ENCODE assay signal across 7 cellular contexts in the genomic region with DNA sequence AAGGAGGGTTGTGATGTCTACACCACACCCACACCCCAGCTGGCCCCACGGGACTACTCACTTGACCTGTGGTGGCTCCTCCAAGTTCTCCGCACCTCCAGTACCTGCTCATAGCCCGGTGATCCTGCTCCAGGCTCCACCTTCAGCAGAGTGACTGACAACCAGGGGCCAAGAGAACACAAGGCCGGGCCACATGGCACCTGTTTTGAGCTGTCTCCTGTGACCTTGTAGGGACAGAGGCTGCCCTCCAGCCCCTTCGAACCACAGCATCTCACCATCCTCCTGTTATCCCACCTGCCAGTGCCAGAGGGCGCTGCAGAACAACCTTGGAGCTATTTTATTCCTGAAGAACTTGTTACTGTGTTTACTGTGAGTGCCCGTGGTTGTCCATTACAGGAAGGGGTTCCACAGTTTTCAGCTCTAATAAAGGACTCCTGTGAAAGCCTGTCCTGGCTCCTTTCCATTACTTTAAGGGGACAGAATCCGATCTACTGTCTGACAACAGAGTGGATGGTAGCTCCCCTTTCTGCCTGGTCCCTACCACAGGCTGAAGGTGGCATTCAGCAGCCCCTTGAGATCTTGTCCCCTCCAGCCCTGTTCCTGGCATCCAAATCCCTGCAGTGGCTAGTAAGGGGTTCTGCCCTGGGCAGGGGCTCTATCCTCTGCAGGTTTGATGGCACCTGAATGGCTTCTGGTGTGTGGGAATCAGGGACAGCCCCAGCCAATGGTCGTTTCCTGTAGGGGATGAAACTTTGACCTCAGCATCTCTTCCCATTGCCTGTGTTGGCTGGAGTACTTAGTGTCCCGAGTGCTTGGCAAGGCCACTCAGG. TPM values are rescaled to one million over a fixed set of nuclear protein-coding genes. Genes with fewer than 3 reads are reported as not detected.
A peak's percentile ranks its signal among the peaks of the same experiment; 100 is the strongest.
DNase-seq lines count a peak whose midpoint lies in the region; ATAC-seq and TF ChIP-seq lines count a peak whose summit lies in the region.

No MANE protein-coding gene starts in this region.

- peaks cover 8% of the 10 kb centered on the region; the same call in 1 of the 2 replicates for H3K9me3 Mint-ChIP-seq in HFFc6
- H3K9me3 Mint-ChIP-seq in activated T-helper 1 cell treated with anti-CD3 and anti-CD28 coated beads, Interleukin-12 subunit alpha, Interleukin-12 subunit beta, Interleukin-2, Interleukin-4 antibody, amounts not matched to agents 30 ng/mL and 10 ng/mL and 1 ng/mL, durations not matched to agents 14 hours and 24 hours and 36 hours: no peaks in the 10 kb centered on the region

- H3K4me3 ChIP-seq in DND-41 (ENCODE audit: low read depth in 1 of 2, low read length in 2 of 2) (no peak overlapping the region), right lobe of liver (no peak overlapping the region), tibial nerve (no peak overlapping the region)

- 6% methylated on average over 3 of the region's 10 CpGs for WGBS in right lobe of liver (ENCODE audit: insufficient coverage, low coverage, low lambda C conversion rate, missing lambda C conversion rate)
- WGBS in tibial nerve, 2 donors: 29 to 35% methylated on average over 9 to 10 of the region's 10 CpGs

- H3K27me3 Mint-ChIP-seq in HFFc6 (ENCODE audit: insufficient read depth): peaks cover 1% of the 10 kb centered on the region
- H3K27me3 Mint-ChIP-seq in activated T-helper 1 cell treated with anti-CD3 and anti-CD28 coated beads, Interleukin-12 subunit alpha, Interleukin-12 subunit beta, Interleukin-2, Interleukin-4 antibody, amounts not matched to agents 30 ng/mL and 10 ng/mL and 1 ng/mL, durations not matched to agents 14 hours and 24 hours and 36 hours (ENCODE audit: insufficient read depth): peaks cover 11% of the 10 kb centered on the region

- H2AFZ ChIP-seq in DND-41 (ENCODE audit: low read depth, low read length): 0 out of 2 replicates have a peak overlapping the region, but pooled peaks have one; percentile 27

- TF ChIP-seq EP300 in tibial nerve (IDR thresholded peaks at IDR 0.05): no peak

- DNase-seq in DND-41: peak; percentile 56
- peak; percentile 4 for DNase-seq in HFFc6
- peak; percentile 48 for DNase-seq in RKO (ENCODE audit: low spot score)
- DNase-seq in dermis blood vessel endothelial cell: peak; percentile 70
- DNase-seq in right lobe of liver: no peak
- DNase-seq in tibial nerve (ENCODE audit: low spot score in 2 of 2): peak in 1 of 2 donors; percentile 42
- DNase-seq in activated T-helper 1 cell treated with anti-CD3 and anti-CD28 coated beads, Interleukin-12 subunit alpha, Interleukin-12 subunit beta, Interleukin-2, Interleukin-4 antibody, amounts not matched to agents 30 ng/mL and 10 ng/mL and 1 ng/mL, durations not matched to agents 14 hours and 24 hours and 36 hours (ENCODE audit: low spot score): no peak

- no peaks in the 10 kb centered on the region for H3K9me3 ChIP-seq in DND-41 (ENCODE audit: insufficient read depth, low read length, severe bottlenecking)
- no peaks in the 10 kb centered on the region for H3K9me3 ChIP-seq in right lobe of liver
- H3K9me3 ChIP-seq in tibial nerve: no peaks in the 10 kb centered on the region

- no peaks in the 10 kb centered on the region for H3K4me1 ChIP-seq in DND-41 (ENCODE audit: insufficient read depth, low read length)
- no peaks in the 10 kb centered on the region for H3K4me1 ChIP-seq in right lobe of liver
- H3K4me1 ChIP-seq in tibial nerve: no peaks in the 10 kb centered on the region

- H3K27ac ChIP-seq in DND-41 (ENCODE audit: low read length): no peak overlapping the region
- no peak overlapping the region for H3K27ac ChIP-seq in right lobe of liver
- H3K27ac ChIP-seq in tibial nerve: no peak overlapping the region

- no peak overlapping the region for H3K4me2 ChIP-seq in DND-41 (ENCODE audit: insufficient read depth, low read length)

- TF ChIP-seq POLR2A in right lobe of liver (IDR thresholded peaks at IDR 0.05) (no peak), tibial nerve (IDR thresholded peaks at IDR 0.05) (no peak)

- no peaks in the 10 kb centered on the region for H3K27me3 ChIP-seq in DND-41 (ENCODE audit: insufficient read depth, low read length, poor library complexity)
- no peaks in the 10 kb centered on the region for H3K27me3 ChIP-seq in right lobe of liver
- H3K27me3 ChIP-seq in tibial nerve: no peaks in the 10 kb centered on the region

- H3K4me1 Mint-ChIP-seq in HFFc6 (ENCODE audit: low read depth): no peaks in the 10 kb centered on the region
- no peaks in the 10 kb centered on the region for H3K4me1 Mint-ChIP-seq in activated T-helper 1 cell treated with anti-CD3 and anti-CD28 coated beads, Interleukin-12 subunit alpha, Interleukin-12 subunit beta, Interleukin-2, Interleukin-4 antibody, amounts not matched to agents 30 ng/mL and 10 ng/mL and 1 ng/mL, durations not matched to agents 14 hours and 24 hours and 36 hours (ENCODE audit: low read depth)

- intact Hi-C loops in right lobe of liver (cut with DNase I): loop anchor here in 1 of 2 donors (10.0 kb wide), 1 partner anchor 56 kb away; no protein-coding TSS in a partner anchor
- intact Hi-C loops in activated T-helper 1 cell treated with anti-CD3 and anti-CD28 coated beads, Interleukin-12 subunit alpha, Interleukin-12 subunit beta, Interleukin-2, Interleukin-4 antibody, amounts not matched to agents 30 ng/mL and 10 ng/mL and 1 ng/mL, durations not matched to agents 14 hours and 24 hours and 36 hours (cut with micrococcal nuclease): loop anchor here (1.0 to 2.0 kb wide), 2 partner anchors 55 to 910 kb away; no protein-coding TSS in a partner anchor

- TF ChIP-seq CTCF in DND-41 (IDR thresholded peaks at IDR 0.05; ENCODE audit: borderline replicate concordance, extremely low read depth, low read length, poor library complexity, severe bottlenecking): peak; percentile 85
- TF ChIP-seq CTCF in HFFc6 (IDR thresholded peaks at IDR 0.05): peak; percentile 74
- TF ChIP-seq CTCF in right lobe of liver (IDR thresholded peaks at IDR 0.05): peak; percentile 45 to 73 (median 63)
- peak; percentile 35 to 71 (median 48) for TF ChIP-seq CTCF in tibial nerve (IDR thresholded peaks at IDR 0.05)

- no peaks in the 10 kb centered on the region for H3K79me2 ChIP-seq in DND-41 (ENCODE audit: insufficient read depth, low read length)

- H3K36me3 Mint-ChIP-seq in HFFc6 (ENCODE audit: low read depth): no peaks in the 10 kb centered on the region
- no peaks in the 10 kb centered on the region for H3K36me3 Mint-ChIP-seq in activated T-helper 1 cell treated with anti-CD3 and anti-CD28 coated beads, Interleukin-12 subunit alpha, Interleukin-12 subunit beta, Interleukin-2, Interleukin-4 antibody, amounts not matched to agents 30 ng/mL and 10 ng/mL and 1 ng/mL, durations not matched to agents 14 hours and 24 hours and 36 hours (ENCODE audit: low read depth)

- H3K4me3 Mint-ChIP-seq in HFFc6: no peak overlapping the region
- H3K4me3 Mint-ChIP-seq in activated T-helper 1 cell treated with anti-CD3 and anti-CD28 coated beads, Interleukin-12 subunit alpha, Interleukin-12 subunit beta, Interleukin-2, Interleukin-4 antibody, amounts not matched to agents 30 ng/mL and 10 ng/mL and 1 ng/mL, durations not matched to agents 14 hours and 24 hours and 36 hours: no peak overlapping the region

- H4K20me1 ChIP-seq in DND-41 (ENCODE audit: insufficient read depth, low read length): no peaks in the 10 kb centered on the region

- no peak overlapping the region for H3K27ac Mint-ChIP-seq in HFFc6
- no peak overlapping the region for H3K27ac Mint-ChIP-seq in activated T-helper 1 cell treated with anti-CD3 and anti-CD28 coated beads, Interleukin-12 subunit alpha, Interleukin-12 subunit beta, Interleukin-2, Interleukin-4 antibody, amounts not matched to agents 30 ng/mL and 10 ng/mL and 1 ng/mL, durations not matched to agents 14 hours and 24 hours and 36 hours

- ATAC-seq in DND-41 (ENCODE audit: insufficient read depth, low read depth) (peak; percentile 67), right lobe of liver (peak; percentile 44 to 84 (median 71))

- H3K9ac ChIP-seq in DND-41 (ENCODE audit: low read depth, low read length): no peak overlapping the region

- no peaks in the 10 kb centered on the region for H3K36me3 ChIP-seq in DND-41 (ENCODE audit: insufficient read depth, low read length)
- no peaks in the 10 kb centered on the region for H3K36me3 ChIP-seq in right lobe of liver
- H3K36me3 ChIP-seq in tibial nerve: no peaks in the 10 kb centered on the region

RNA-seq across cellular contexts. Expression of a gene that starts 50.8 kb away (rescaled TPM):
- total RNA-seq in HFFc6 (2021; fragmentation: NEBNext Ultra II Directional; extraction: Animal tissue kit (Norgen Biotek cat#: 25700)): not detected
- total RNA-seq in dermis blood vessel endothelial cell (not detected in 2 replicates), right lobe of liver (not detected), tibial nerve (not detected)
- not detected in 2 replicates for total RNA-seq in activated T-helper 1 cell treated with anti-CD3 and anti-CD28 coated beads, Interleukin-12 subunit alpha, Interleukin-12 subunit beta, Interleukin-2, Interleukin-4 antibody, amounts not matched to agents 30 ng/mL and 10 ng/mL and 1 ng/mL, durations not matched to agents 14 hours and 24 hours and 36 hours

Comparison
In these comparisons a context has a peak if more than half of its experiments do, and no peak if none do; other contexts are left out.
1. DNase-seq: peak in DND-41 (single experiment), HFFc6 (single experiment), RKO (single experiment) and dermis blood vessel endothelial cell (single experiment); none in right lobe of liver (0 of 3) and activated T-helper 1 cell treated with anti-CD3 and anti-CD28 coated beads, Interleukin-12 subunit alpha, Interleukin-12 subunit beta, Interleukin-2, Interleukin-4 antibody, amounts not matched to agents 30 ng/mL and 10 ng/mL and 1 ng/mL, durations not matched to agents 14 hours and 24 hours and 36 hours (single experiment).
2. Peak in every context shown above with its lines, with median percentiles within 50 percentile points of each other: CTCF ChIP-seq.